ENCODE assay signal across 16 cellular contexts in genomic region chr3:15262021-15262420, GRCh38. TPM values are rescaled to one million over a fixed set of nuclear protein-coding genes. Genes with fewer than 3 reads are reported as not detected.
DNase-seq lines count a peak whose midpoint lies in the region; ATAC-seq and TF ChIP-seq lines count a peak whose summit lies in the region.
"Had no signal": no experiment of that assay in that cellular context is flagged by ENCODE, and none has a peak within 500 bp of the region (broad histone marks: within the 10 kb centered on the region; RNA-seq: fewer than 3 reads in every experiment).

No MANE protein-coding gene starts in this region.

- no peaks in the 10 kb centered on the region for H3K27me3 Mint-ChIP-seq in natural killer cell treated with Interleukin-12 subunit alpha and Interleukin-12 subunit beta and Interleukin-15 and Interleukin-18, amount 100 ng/mL, for 72 hours

- peak; percentile 57 for DNase-seq in right atrium auricular region (ENCODE audit: low spot score)
- no peak for DNase-seq in Right ventricle myocardium inferior (ENCODE audit: missing footprints)
- no peak for DNase-seq in adrenal gland
- DNase-seq in natural killer cell treated with Interleukin-12 subunit alpha and Interleukin-12 subunit beta and Interleukin-15 and Interleukin-18, amount 100 ng/mL, for 72 hours (ENCODE audit: low spot score): no peak
- DNase-seq in NCI-H146 (lab: John Stamatoyannopoulos, UW): no peak
- no peak for DNase-seq in stimulated activated CD4-positive, alpha-beta T cell treated with anti-CD3 and anti-CD28 coated beads, Interleukin-4, amount 100 ng/mL, for 4 hours
- DNase-seq in DMS 273 (lab: John Stamatoyannopoulos, UW; ENCODE audit: unreplicated experiment): no peak
- DNase-seq: BE2C, COR-L47, H7, NCI-H1092, NCI-H187, NCI-H446 treated with DMSO at 0.1 percent for 48 hours, NCI-H748 treated with DMSO at 0.1 percent for 48 hours, PC-3 had no signal

- peaks cover 47 to 70% of the 10 kb centered on the region in 2 donors for H3K4me1 Mint-ChIP-seq in natural killer cell treated with Interleukin-12 subunit alpha and Interleukin-12 subunit beta and Interleukin-15 and Interleukin-18, amount 100 ng/mL, for 72 hours (ENCODE audit: low read depth in 2 of 2)

- H3K36me3 ChIP-seq in right atrium auricular region (peaks cover 46% of the 10 kb centered on the region), adrenal gland (replicated peaks in 1 of 2) (peaks cover 0 to 63% of the 10 kb centered on the region in 2 donors)
- H3K36me3 ChIP-seq: BE2C had no signal

- ATAC-seq in Right ventricle myocardium inferior: no peak
- no peak for ATAC-seq in natural killer cell treated with Interleukin-12 subunit alpha and Interleukin-12 subunit beta and Interleukin-15 and Interleukin-18, amount 100 ng/mL, for 72 hours

- H3K27me3 ChIP-seq in right atrium auricular region (no peaks in the 10 kb centered on the region), adrenal gland (no peaks in the 10 kb centered on the region)
- H3K27me3 ChIP-seq: BE2C had no signal

- H3K27ac ChIP-seq in right atrium auricular region (no peak overlapping the region), adrenal gland (peak overlapping the region in 3 of 5 donors; percentile 18 to 35 (median 20))
- H3K27ac ChIP-seq: KMS-11 had no signal

- H3K9me3 ChIP-seq in right atrium auricular region: no peaks in the 10 kb centered on the region
- H3K9me3 ChIP-seq in adrenal gland (replicated peaks in 1 of 3): no peaks in the 10 kb centered on the region
- H3K9me3 ChIP-seq: BE2C had no signal

- H3K27ac Mint-ChIP-seq in natural killer cell treated with Interleukin-12 subunit alpha and Interleukin-12 subunit beta and Interleukin-15 and Interleukin-18, amount 100 ng/mL, for 72 hours: peak overlapping the region; percentile 71 to 79

- H3K4me3 ChIP-seq in right atrium auricular region: no peak overlapping the region
- no peak overlapping the region for H3K4me3 ChIP-seq in adrenal gland

- WGBS in adrenal gland, 4 donors: 83 to 89% (median 85%) methylated on average over 9 of the region's 9 CpGs

- peaks cover 27% of the 10 kb centered on the region for H3K36me3 Mint-ChIP-seq in natural killer cell treated with Interleukin-12 subunit alpha and Interleukin-12 subunit beta and Interleukin-15 and Interleukin-18, amount 100 ng/mL, for 72 hours

- no peaks in the 10 kb centered on the region for H3K9me3 Mint-ChIP-seq in natural killer cell treated with Interleukin-12 subunit alpha and Interleukin-12 subunit beta and Interleukin-15 and Interleukin-18, amount 100 ng/mL, for 72 hours

- no peak for TF ChIP-seq POLR2A in adrenal gland (IDR thresholded peaks at IDR 0.05)

- intact Hi-C loops in Right ventricle myocardium inferior (cut with DNase I): loop anchor here (10.0 kb wide), 1 partner anchor 293 kb away; no protein-coding TSS in a partner anchor
- intact Hi-C loops in adrenal gland (cut with DNase I): loop anchor here in 1 of 2 donors (10.0 kb wide), 1 partner anchor 123 kb away; no protein-coding TSS in a partner anchor

- H3K4me3 Mint-ChIP-seq in natural killer cell treated with Interleukin-12 subunit alpha and Interleukin-12 subunit beta and Interleukin-15 and Interleukin-18, amount 100 ng/mL, for 72 hours: no peak overlapping the region

- TF ChIP-seq CTCF in right atrium auricular region (IDR thresholded peaks at IDR 0.05): no peak
- no peak for TF ChIP-seq CTCF in adrenal gland (IDR thresholded peaks at IDR 0.05)

- peaks cover 0 to 6% of the 10 kb centered on the region in 2 donors for H3K4me1 ChIP-seq in right atrium auricular region
- peaks cover 19 to 33% of the 10 kb centered on the region in 2 donors for H3K4me1 ChIP-seq in adrenal gland (replicated peaks in 1 of 2)
- H3K4me1 ChIP-seq: BE2C had no signal

RNA-seq across cellular contexts. Expression of gene CAPN7, which starts 56.0 kb away (rescaled TPM):
- total RNA-seq in right atrium auricular region (10 to 100 TPM; 21.2 to 21.3 TPM), Right ventricle myocardium inferior (28.2 TPM), adrenal gland (10 to 100 TPM; 31.1 to 54.9 (median 43.3) TPM)
- polyA plus RNA-seq in adrenal gland: 10 to 100 TPM; 14.4 to 32.4 (median 18.2) TPM
- 10 to 100 TPM; 27.9 to 47.8 TPM for total RNA-seq in natural killer cell treated with Interleukin-12 subunit alpha and Interleukin-12 subunit beta and Interleukin-15 and Interleukin-18, amount 100 ng/mL, for 72 hours

Comparison
In these comparisons a context has a peak if more than half of its experiments do, and no peak if none do; other contexts are left out.
1. H3K27ac ChIP-seq: peak in adrenal gland (3 of 5); none in right atrium auricular region (0 of 2).